ENCODE assay signal across 8 cellular contexts in the genomic region with DNA sequence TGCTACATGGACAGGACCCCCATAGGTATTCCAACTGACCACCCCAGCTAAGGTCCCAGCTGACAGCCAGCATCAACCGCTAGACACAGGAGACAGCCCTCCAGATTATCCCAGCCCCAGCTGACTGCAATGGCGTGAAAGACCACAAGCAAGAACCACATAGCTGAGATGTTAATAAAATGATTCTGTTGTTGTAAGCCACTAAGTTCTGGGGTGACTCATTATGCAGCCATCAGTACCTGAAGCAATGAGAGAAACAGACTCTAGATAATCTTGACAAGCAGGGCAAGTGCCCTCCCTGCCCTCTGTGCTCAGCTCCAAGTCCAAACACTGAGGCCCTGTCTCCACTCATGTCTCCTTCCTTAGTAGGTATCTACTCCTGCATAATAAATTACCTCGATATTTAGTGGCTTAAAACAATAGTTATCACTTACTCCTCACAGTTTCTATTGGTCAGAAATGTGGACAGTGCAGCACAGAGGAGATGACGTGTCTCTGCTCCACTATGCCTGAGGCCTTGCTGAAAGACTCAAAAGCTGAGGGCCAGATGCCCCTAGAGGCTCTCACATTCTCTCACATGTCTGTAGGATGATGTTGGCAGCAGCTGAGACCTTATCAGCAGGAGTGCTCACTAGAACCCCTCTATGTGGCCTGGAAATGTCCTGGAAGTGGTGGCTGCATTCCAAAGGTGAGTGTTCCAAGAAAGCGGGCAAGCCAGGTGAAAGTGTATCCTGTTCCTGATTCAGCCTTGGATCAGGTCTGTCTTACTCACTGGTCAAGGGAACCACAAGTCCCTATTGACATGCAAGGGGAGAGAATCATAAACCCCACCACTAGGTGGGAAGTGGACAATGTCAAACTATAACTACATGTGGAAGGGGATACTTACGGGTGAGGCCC. TPM values are rescaled to one million over a fixed set of nuclear protein-coding genes. Genes with fewer than 3 reads are reported as not detected.
DNase-seq lines count a peak whose midpoint lies in the region; ATAC-seq and TF ChIP-seq lines count a peak whose summit lies in the region.

No MANE protein-coding gene starts in this region.

- POLR2A ChIA-PET in CD8-positive, alpha-beta memory T cell (lab: Charles Lee): interaction anchor here (1.6 to 6.0 kb wide), 3 partner anchors 8 to 31 kb away, joined by 3 to 62 read pairs (median 33); no protein-coding TSS in a partner anchor
- POLR2A ChIA-PET in PC-3 (lab: Charles Lee; ENCODE audit: unreplicated experiment): no interaction called here

- H3K4me1 ChIP-seq in CD8-positive, alpha-beta memory T cell (ENCODE audit: insufficient read depth, low read length): peaks cover 74% of the 10 kb centered on the region
- H3K4me1 ChIP-seq in PC-3 (ENCODE audit: insufficient read depth, low read length): peaks cover 37% of the 10 kb centered on the region

- H3K27me3 ChIP-seq in CD8-positive, alpha-beta memory T cell (ENCODE audit: insufficient read depth, low read length, poor library complexity, severe bottlenecking): no peaks in the 10 kb centered on the region
- no peaks in the 10 kb centered on the region for H3K27me3 ChIP-seq in PC-3 (ENCODE audit: low read length)

- H3K4me3 Mint-ChIP-seq in CD8-positive, alpha-beta memory T cell: peak overlapping the region; percentile 88 to 96 (median 92)
- peak overlapping the region; percentile 91 for H3K4me3 Mint-ChIP-seq in natural killer cell treated with Interleukin-12 subunit alpha and Interleukin-12 subunit beta and Interleukin-15 and Interleukin-18, amount 100 ng/mL, for 72 hours

- no peak overlapping the region for H3K9ac ChIP-seq in PC-3 (ENCODE audit: low read length)

- DNase-seq in CD8-positive, alpha-beta memory T cell: no peak
- peak; percentile 92 for DNase-seq in PC-3
- peak; percentile 47 for DNase-seq in dedifferentiated amniotic fluid mesenchymal stem cell (ENCODE audit: extremely low spot score)
- DNase-seq in natural killer cell treated with Interleukin-12 subunit alpha and Interleukin-12 subunit beta and Interleukin-15 and Interleukin-18, amount 100 ng/mL, for 72 hours (ENCODE audit: low spot score): no peak
- DNase-seq in NOMO-1 (lab: John Stamatoyannopoulos, UW; ENCODE audit: unreplicated experiment in 2 of 2): no peak
- DNase-seq in DMS53 treated with DMSO at 0.1 percent for 48 hours (lab: John Stamatoyannopoulos, UW; ENCODE audit: unreplicated experiment): no peak
- DNase-seq in NCI-H748 (lab: John Stamatoyannopoulos, UW; ENCODE audit: unreplicated experiment): no peak

- peaks cover 0 to 2% of the 10 kb centered on the region in 2 donors for H3K27me3 Mint-ChIP-seq in CD8-positive, alpha-beta memory T cell
- no peaks in the 10 kb centered on the region for H3K27me3 Mint-ChIP-seq in natural killer cell treated with Interleukin-12 subunit alpha and Interleukin-12 subunit beta and Interleukin-15 and Interleukin-18, amount 100 ng/mL, for 72 hours

- no peaks in the 10 kb centered on the region for H3K9me3 ChIP-seq in CD8-positive, alpha-beta memory T cell (ENCODE audit: low read length)
- H3K9me3 ChIP-seq in PC-3 (ENCODE audit: low read length): no peaks in the 10 kb centered on the region

- BruUV-seq in PC-3 (replicated peaks; lab: Mats Ljungman, UMichigan): no TSS peak

- peak overlapping the region; percentile 83 for H3K4me2 ChIP-seq in PC-3 (ENCODE audit: low read length)

- CTCF ChIA-PET in CD8-positive, alpha-beta memory T cell (lab: Charles Lee): interaction anchor here (1.5 kb wide), 1 partner anchor 15 kb away, joined by 4 read pairs; no protein-coding TSS in a partner anchor
- CTCF ChIA-PET in PC-3 (lab: Charles Lee): interaction anchor here (0.6 to 1.7 kb wide), 2 partner anchors 16 to 31 kb away, joined by 3 to 4 read pairs; no protein-coding TSS in a partner anchor

- H3F3A ChIP-seq in PC-3 (ENCODE audit: low read length, unreplicated experiment): no peaks in the 10 kb centered on the region

- no peaks in the 10 kb centered on the region for H3K9me3 Mint-ChIP-seq in CD8-positive, alpha-beta memory T cell
- H3K9me3 Mint-ChIP-seq in natural killer cell treated with Interleukin-12 subunit alpha and Interleukin-12 subunit beta and Interleukin-15 and Interleukin-18, amount 100 ng/mL, for 72 hours: no peaks in the 10 kb centered on the region

- intact Hi-C loops in PC-3 (cut with micrococcal nuclease): no loop called here

- ATAC-seq in PC-3: peak; percentile 10
- ATAC-seq in natural killer cell treated with Interleukin-12 subunit alpha and Interleukin-12 subunit beta and Interleukin-15 and Interleukin-18, amount 100 ng/mL, for 72 hours: peak in 1 of 2 donors; percentile 8
- no peak for ATAC-seq in HG03280 (IDR thresholded peaks at IDR 0.05; ENCODE audit: unreplicated experiment)

- peaks cover 60% of the 10 kb centered on the region for H4K20me1 ChIP-seq in PC-3 (ENCODE audit: low read length)

- H3K4me3 ChIP-seq in CD8-positive, alpha-beta memory T cell (ENCODE audit: low read length): peak overlapping the region; percentile 40
- H3K4me3 ChIP-seq in PC-3 (ENCODE audit: low read length): peak overlapping the region; percentile 89; the same call in 1 of the 2 replicates

- H2AFZ ChIP-seq in PC-3 (ENCODE audit: low read length): no peak overlapping the region

- H3K27ac ChIP-seq in CD8-positive, alpha-beta memory T cell (ENCODE audit: low read depth, low read length): no peak overlapping the region
- peak overlapping the region; percentile 70 for H3K27ac ChIP-seq in PC-3 (ENCODE audit: low read length)

- peak overlapping the region; percentile 69 to 93 (median 90) for H3K27ac Mint-ChIP-seq in CD8-positive, alpha-beta memory T cell
- peak overlapping the region; percentile 89 to 93 for H3K27ac Mint-ChIP-seq in natural killer cell treated with Interleukin-12 subunit alpha and Interleukin-12 subunit beta and Interleukin-15 and Interleukin-18, amount 100 ng/mL, for 72 hours

- H3K36me3 ChIP-seq in CD8-positive, alpha-beta memory T cell (ENCODE audit: insufficient read depth, low read length): peaks cover 16% of the 10 kb centered on the region
- peaks cover 13% of the 10 kb centered on the region; the same call in 1 of the 2 replicates for H3K36me3 ChIP-seq in PC-3 (ENCODE audit: low read depth, low read length)

- H3K4me1 Mint-ChIP-seq in CD8-positive, alpha-beta memory T cell: peaks cover 77 to 82% (median 80%) of the 10 kb centered on the region in 3 donors
- peaks cover 75 to 76% of the 10 kb centered on the region in 2 donors for H3K4me1 Mint-ChIP-seq in natural killer cell treated with Interleukin-12 subunit alpha and Interleukin-12 subunit beta and Interleukin-15 and Interleukin-18, amount 100 ng/mL, for 72 hours (ENCODE audit: low read depth in 2 of 2)

- H3K9me2 ChIP-seq in PC-3 (replicated peaks; ENCODE audit: low read length): no peaks in the 10 kb centered on the region

- TF ChIP-seq CTCF in PC-3 (conservative IDR thresholded peaks at IDR 0.05; ENCODE audit: low read depth, low read length): peak; percentile 63

- H3K79me2 ChIP-seq in PC-3 (ENCODE audit: low read length): peaks cover 83% of the 10 kb centered on the region

- H3K36me3 Mint-ChIP-seq in CD8-positive, alpha-beta memory T cell: peaks cover 0 to 76% (median 10%) of the 10 kb centered on the region in 3 donors
- peaks cover 18% of the 10 kb centered on the region for H3K36me3 Mint-ChIP-seq in natural killer cell treated with Interleukin-12 subunit alpha and Interleukin-12 subunit beta and Interleukin-15 and Interleukin-18, amount 100 ng/mL, for 72 hours

RNA-seq across cellular contexts. Expression of a gene that starts 2.5 kb away (rescaled TPM):
- 100 to 1,000 TPM; 125 to 132 TPM for total RNA-seq in CD8-positive, alpha-beta memory T cell
- 157 TPM for polyA plus RNA-seq in CD8-positive, alpha-beta memory T cell
- 104 and 132 TPM in 2 replicates for total RNA-seq in PC-3 (2014; rRNA removed)
- total RNA-seq in natural killer cell treated with Interleukin-12 subunit alpha and Interleukin-12 subunit beta and Interleukin-15 and Interleukin-18, amount 100 ng/mL, for 72 hours: 100 to 1,000 TPM; 141 to 157 TPM

Comparison
In these comparisons a context has a peak if more than half of its experiments do, and no peak if none do; other contexts are left out.
1. DNase-seq: peak in PC-3 (single experiment) and dedifferentiated amniotic fluid mesenchymal stem cell (single experiment); none in CD8-positive, alpha-beta memory T cell (0 of 5), natural killer cell treated with Interleukin-12 subunit alpha and Interleukin-12 subunit beta and Interleukin-15 and Interleukin-18, amount 100 ng/mL, for 72 hours (single experiment), NOMO-1 (0 of 2), DMS53 treated with DMSO at 0.1 percent for 48 hours (single experiment) and NCI-H748 (single experiment).